ENCODE assay signal across 12 cellular contexts in genomic region chr16:55437627-55438026, GRCh38. TPM values are rescaled to one million over a fixed set of nuclear protein-coding genes. Genes with fewer than 3 reads are reported as not detected.
DNase-seq lines count a peak whose midpoint lies in the region; ATAC-seq and TF ChIP-seq lines count a peak whose summit lies in the region.
"Had no signal": no experiment of that assay in that cellular context is flagged by ENCODE, and none has a peak within 500 bp of the region (broad histone marks: within the 10 kb centered on the region; RNA-seq: fewer than 3 reads in every experiment).

No MANE protein-coding gene starts in this region.

- H3K4me3 Mint-ChIP-seq in T-helper 2 cell treated with Interferon-gamma antibody and Interleukin-4, amounts not matched to agents 5 μg/mL and 100 μg/mL, for 36 hours, result no peak overlapping the region
- no peak overlapping the region for H3K4me3 Mint-ChIP-seq in stimulated activated naive B cell treated with anti-CD40 and anti-IgM and Interleukin-4, amounts not matched to agents 10 μg/mL and 1 μg/mL and 100 μg/mL, for 72 hours
- H3K4me3 Mint-ChIP-seq: activated CD4-positive, alpha-beta memory T cell treated with anti-CD3 and anti-CD28 coated beads, Interleukin-2, amount 10 ng/mL, durations not matched to agents 7 days and 5 days had no signal

- H3K4me1 ChIP-seq in neutrophil (ENCODE audit: control insufficient read depth in 1 of 2, insufficient read depth in 1 of 2, low read depth in 1 of 2, low read length in 1 of 2), result peaks cover 36 to 41% of the 10 kb centered on the region in 2 experiments
- H3K4me1 ChIP-seq: ascending aorta had no signal

- H3K27me3 ChIP-seq in brain microvascular endothelial cell (replicated peaks), result no peaks in the 10 kb centered on the region
- no peaks in the 10 kb centered on the region for H3K27me3 ChIP-seq in neutrophil
- H3K27me3 ChIP-seq: ascending aorta; BLaER1 treated with 17β-estradiol and CSF1 and Interleukin-3, amounts not matched to agents 10 nM and 100 nM had no signal

- no peaks in the 10 kb centered on the region for H3K9me3 ChIP-seq in neutrophil
- H3K9me3 ChIP-seq: ascending aorta; BLaER1 treated with 17β-estradiol and CSF1 and Interleukin-3, amounts not matched to agents 10 nM and 100 nM had no signal

- H3K4me3 ChIP-seq in brain microvascular endothelial cell (ENCODE audit: low read depth, low read length) (no peak overlapping the region), neutrophil (ENCODE audit: low read depth in 1 of 2, low read length in 1 of 2) (peak overlapping the region in 1 of 2 experiments; percentile 14)
- H3K4me3 ChIP-seq: ascending aorta; BLaER1 treated with 17β-estradiol and CSF1 and Interleukin-3, amounts not matched to agents 10 nM and 100 nM had no signal

- H3K36me3 ChIP-seq in brain microvascular endothelial cell (replicated peaks) (no peaks in the 10 kb centered on the region), neutrophil (no peaks in the 10 kb centered on the region)
- H3K36me3 ChIP-seq: ascending aorta; BLaER1 treated with 17β-estradiol and CSF1 and Interleukin-3, amounts not matched to agents 10 nM and 100 nM had no signal

- no peaks in the 10 kb centered on the region for H3K4me1 Mint-ChIP-seq in T-helper 2 cell treated with Interferon-gamma antibody and Interleukin-4, amounts not matched to agents 5 μg/mL and 100 μg/mL, for 36 hours (ENCODE audit: low read depth)
- H3K4me1 Mint-ChIP-seq in stimulated activated naive B cell treated with anti-CD40 and anti-IgM and Interleukin-4, amounts not matched to agents 10 μg/mL and 1 μg/mL and 100 μg/mL, for 72 hours, result no peaks in the 10 kb centered on the region
- H3K4me1 Mint-ChIP-seq: activated CD4-positive, alpha-beta memory T cell treated with anti-CD3 and anti-CD28 coated beads, Interleukin-2, amount 10 ng/mL, durations not matched to agents 7 days and 5 days had no signal

- no peaks in the 10 kb centered on the region for H3K9me3 Mint-ChIP-seq in T-helper 2 cell treated with Interferon-gamma antibody and Interleukin-4, amounts not matched to agents 5 μg/mL and 100 μg/mL, for 36 hours
- no peaks in the 10 kb centered on the region for H3K9me3 Mint-ChIP-seq in stimulated activated naive B cell treated with anti-CD40 and anti-IgM and Interleukin-4, amounts not matched to agents 10 μg/mL and 1 μg/mL and 100 μg/mL, for 72 hours
- H3K9me3 Mint-ChIP-seq: activated CD4-positive, alpha-beta memory T cell treated with anti-CD3 and anti-CD28 coated beads, Interleukin-2, amount 10 ng/mL, durations not matched to agents 7 days and 5 days had no signal

- peaks cover 10% of the 10 kb centered on the region for H3K27me3 Mint-ChIP-seq in T-helper 2 cell treated with Interferon-gamma antibody and Interleukin-4, amounts not matched to agents 5 μg/mL and 100 μg/mL, for 36 hours (ENCODE audit: low read depth)
- peaks cover 11 to 41% of the 10 kb centered on the region in 2 donors for H3K27me3 Mint-ChIP-seq in stimulated activated naive B cell treated with anti-CD40 and anti-IgM and Interleukin-4, amounts not matched to agents 10 μg/mL and 1 μg/mL and 100 μg/mL, for 72 hours

- no peak overlapping the region for H3K27ac Mint-ChIP-seq in T-helper 2 cell treated with Interferon-gamma antibody and Interleukin-4, amounts not matched to agents 5 μg/mL and 100 μg/mL, for 36 hours
- no peak overlapping the region for H3K27ac Mint-ChIP-seq in stimulated activated naive B cell treated with anti-CD40 and anti-IgM and Interleukin-4, amounts not matched to agents 10 μg/mL and 1 μg/mL and 100 μg/mL, for 72 hours
- H3K27ac Mint-ChIP-seq: activated CD4-positive, alpha-beta memory T cell treated with anti-CD3 and anti-CD28 coated beads, Interleukin-2, amount 10 ng/mL, durations not matched to agents 7 days and 5 days had no signal

- no peak for ATAC-seq in GM18858 (IDR thresholded peaks at IDR 0.05; ENCODE audit: unreplicated experiment)
- no peak for ATAC-seq in stimulated activated naive B cell treated with anti-CD40 and anti-IgM and Interleukin-4, amounts not matched to agents 10 μg/mL and 1 μg/mL and 100 μg/mL, for 72 hours (replicated peaks)
- ATAC-seq: SK-N-SH treated with all-trans-retinoic acid at 6 μM for 48 hours had no signal

- no peak overlapping the region for H3K27ac ChIP-seq in brain microvascular endothelial cell
- H3K27ac ChIP-seq in neutrophil, result peak overlapping the region; percentile 74
- H3K27ac ChIP-seq: ascending aorta had no signal

- DNase-seq in AML-193 (lab: John Stamatoyannopoulos, UW), result peak; percentile 94 to 95
- DNase-seq in LHCN-M2 (ENCODE audit: low read depth), result peak; percentile 56
- DNase-seq in brain microvascular endothelial cell, result peak; percentile 24
- no peak for DNase-seq in T-helper 2 cell treated with Interferon-gamma antibody and Interleukin-4, amounts not matched to agents 5 μg/mL and 100 μg/mL, for 36 hours (ENCODE audit: low spot score)
- no peak for DNase-seq in stimulated activated naive B cell treated with anti-CD40 and anti-IgM and Interleukin-4, amounts not matched to agents 10 μg/mL and 1 μg/mL and 100 μg/mL, for 72 hours
- no peak for DNase-seq in DMS 273 treated with DMSO at 0.1 percent for 48 hours (lab: John Stamatoyannopoulos, UW)
- DNase-seq: activated CD4-positive, alpha-beta memory T cell treated with anti-CD3 and anti-CD28 coated beads, Interleukin-2, amount 10 ng/mL, durations not matched to agents 7 days and 5 days had no signal

- H3K36me3 Mint-ChIP-seq in T-helper 2 cell treated with Interferon-gamma antibody and Interleukin-4, amounts not matched to agents 5 μg/mL and 100 μg/mL, for 36 hours (ENCODE audit: low read depth), result no peaks in the 10 kb centered on the region
- H3K36me3 Mint-ChIP-seq in stimulated activated naive B cell treated with anti-CD40 and anti-IgM and Interleukin-4, amounts not matched to agents 10 μg/mL and 1 μg/mL and 100 μg/mL, for 72 hours, result no peaks in the 10 kb centered on the region

- TF ChIP-seq CTCF in brain microvascular endothelial cell (IDR thresholded peaks at IDR 0.05; ENCODE audit: low read depth, low read length, missing control alignments) (no peak), neutrophil (IDR thresholded peaks at IDR 0.05) (no peak)

- in situ Hi-C loops in brain microvascular endothelial cell (cut with HindIII; ENCODE audit: low pct_ligation_motif_present, low sequenced_read_pairs), result loop anchor here (25.0 kb wide), 1 partner anchor 400 kb away; the partner anchor contains the start of gene CES1

RNA-seq across cellular contexts. Expression of gene MMP2, which starts 41.4 kb away (rescaled TPM):
- 349 and 405 TPM in 2 replicates for total RNA-seq in LHCN-M2 (2014; rRNA removed)
- 607 TPM for polyA plus RNA-seq in LHCN-M2 (2012)

Comparison
In these comparisons a context has a peak if more than half of its experiments do, and no peak if none do; other contexts are left out.
1. DNase-seq: peak in AML-193 (2 of 2), LHCN-M2 (single experiment) and brain microvascular endothelial cell (single experiment); none in T-helper 2 cell treated with Interferon-gamma antibody and Interleukin-4, amounts not matched to agents 5 μg/mL and 100 μg/mL, for 36 hours (single experiment), stimulated activated naive B cell treated with anti-CD40 and anti-IgM and Interleukin-4, amounts not matched to agents 10 μg/mL and 1 μg/mL and 100 μg/mL, for 72 hours (single experiment) and DMS 273 treated with DMSO at 0.1 percent for 48 hours (single experiment).